10 cellular contexts compared by ENCODE assay signal in the genomic region with DNA sequence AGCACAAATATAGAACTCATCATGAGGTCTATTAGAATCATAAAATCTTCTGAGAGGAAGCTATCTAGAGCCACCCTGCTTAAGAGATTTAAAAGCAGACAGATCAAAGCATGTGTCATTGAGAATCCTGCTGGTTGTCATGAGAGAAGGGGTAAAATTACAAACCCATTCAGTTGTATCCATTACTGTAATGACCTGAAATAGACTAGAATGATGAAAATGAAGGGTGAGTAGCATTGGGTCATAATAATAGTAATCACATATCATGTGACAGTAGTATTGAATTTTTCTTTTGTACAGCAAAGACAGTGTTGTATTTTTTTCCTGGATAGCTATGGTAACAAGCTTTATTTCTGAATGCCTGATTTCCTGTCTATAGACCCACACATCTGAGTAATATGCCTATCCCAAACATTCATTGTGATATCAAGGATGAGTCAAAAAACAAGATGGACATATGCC.
A peak's percentile ranks its signal among the peaks of the same experiment; 100 is the strongest.
DNase-seq lines count a peak whose midpoint lies in the region; ATAC-seq and TF ChIP-seq lines count a peak whose summit lies in the region.
"Had no signal": no experiment of that assay in that cellular context is flagged by ENCODE, and none has a peak within 500 bp of the region (broad histone marks: within the 10 kb centered on the region; RNA-seq: fewer than 3 reads in every experiment).

No MANE protein-coding gene starts in this region.

- peak; percentile 84 for ATAC-seq in omental fat pad (ENCODE audit: low FRiP score)
- no peak for ATAC-seq in GM18873 (IDR thresholded peaks at IDR 0.05; ENCODE audit: low FRiP score, unreplicated experiment)

- no TSS peak for BruUV-seq in Caco-2 (replicated peaks; lab: Mats Ljungman, UMichigan)

- H3K9ac ChIP-seq in endocrine pancreas (ENCODE audit: control insufficient read depth, insufficient read depth, low read length) = no peak overlapping the region

- H3K4me1 Mint-ChIP-seq in activated T-cell treated with anti-CD3 and anti-CD28 coated beads, Interleukin-2, amount 50 U/mL, for 24 hours (ENCODE audit: low read depth) = no peaks in the 10 kb centered on the region
- H3K4me1 Mint-ChIP-seq in Caco-2 (ENCODE audit: low read depth, unreplicated experiment) = no peaks in the 10 kb centered on the region

- no peaks in the 10 kb centered on the region for H3K27me3 ChIP-seq in endocrine pancreas (ENCODE audit: control insufficient read depth, insufficient read depth, low read length)
- H3K27me3 ChIP-seq in Caco-2 (replicated peaks; ENCODE audit: control insufficient read depth, insufficient read depth, low read length) = no peaks in the 10 kb centered on the region

- TF ChIP-seq CTCF in omental fat pad (IDR thresholded peaks at IDR 0.05) (no peak), Caco-2 (IDR thresholded peaks at IDR 0.05; ENCODE audit: insufficient read depth in 1 of 2, low read depth in 1 of 2, low read length in 1 of 2, severe bottlenecking in 1 of 2, unreplicated experiment in 1 of 2) (no peak)

- H3K9me3 ChIP-seq in endocrine pancreas (ENCODE audit: control insufficient read depth, low read length) (no peaks in the 10 kb centered on the region), Caco-2 (no peaks in the 10 kb centered on the region)

- H3K36me3 ChIP-seq in endocrine pancreas (ENCODE audit: control insufficient read depth, insufficient read depth, low read length) (no peaks in the 10 kb centered on the region), Caco-2 (ENCODE audit: control insufficient read depth, insufficient read depth, low read length) (no peaks in the 10 kb centered on the region)

- H3K36me3 Mint-ChIP-seq in activated T-cell treated with anti-CD3 and anti-CD28 coated beads, Interleukin-2, amount 50 U/mL, for 24 hours (ENCODE audit: low read depth) = no peaks in the 10 kb centered on the region
- no peaks in the 10 kb centered on the region for H3K36me3 Mint-ChIP-seq in Caco-2 (ENCODE audit: insufficient read depth, unreplicated experiment)

- CTCF ChIA-PET in Caco-2 (lab: Charles Lee) = no interaction called here

- H3K9me3 Mint-ChIP-seq in activated T-cell treated with anti-CD3 and anti-CD28 coated beads, Interleukin-2, amount 50 U/mL, for 24 hours = peaks cover 2% of the 10 kb centered on the region
- H3K9me3 Mint-ChIP-seq in Caco-2 (ENCODE audit: unreplicated experiment) = no peaks in the 10 kb centered on the region

- H3K27me3 Mint-ChIP-seq in activated T-cell treated with anti-CD3 and anti-CD28 coated beads, Interleukin-2, amount 50 U/mL, for 24 hours = peaks cover 5% of the 10 kb centered on the region
- peaks cover 12% of the 10 kb centered on the region for H3K27me3 Mint-ChIP-seq in Caco-2 (ENCODE audit: insufficient read depth, unreplicated experiment)

- POLR2A ChIA-PET in Caco-2 (lab: Charles Lee) = no interaction called here

- H3K4me3 Mint-ChIP-seq in activated T-cell treated with anti-CD3 and anti-CD28 coated beads, Interleukin-2, amount 50 U/mL, for 24 hours = no peak overlapping the region
- no peak overlapping the region for H3K4me3 Mint-ChIP-seq in Caco-2 (ENCODE audit: unreplicated experiment)

- intact Hi-C loops in Caco-2 (cut with micrococcal nuclease; ENCODE audit: unreplicated experiment) = no loop called here

- peak overlapping the region; percentile 34 for H3K4me3 ChIP-seq in endocrine pancreas (ENCODE audit: control insufficient read depth, insufficient read depth, low read length)
- H3K4me3 ChIP-seq in Caco-2 (ENCODE audit: low read depth, low read length) = no peak overlapping the region

- no peak overlapping the region for H3K27ac Mint-ChIP-seq in activated T-cell treated with anti-CD3 and anti-CD28 coated beads, Interleukin-2, amount 50 U/mL, for 24 hours
- no peak overlapping the region for H3K27ac Mint-ChIP-seq in Caco-2 (ENCODE audit: unreplicated experiment)

- DNase-seq in Daoy (ENCODE audit: low read depth) (peak; percentile 56), NCI-H446 treated with DMSO at 0.1 percent for 48 hours (lab: John Stamatoyannopoulos, UW) (peak; percentile 20), omental fat pad (ENCODE audit: low spot score) (no peak), occipital lobe (lab: John Stamatoyannopoulos, UW) (no peak), Caco-2 (no peak)
- DNase-seq in activated T-cell treated with anti-CD3 and anti-CD28 coated beads, Interleukin-2, amount 50 U/mL, for 24 hours = no peak
- DNase-seq: central memory CD4-positive, alpha-beta T cell; NCI-H1105 had no signal

- H3K4me1 ChIP-seq in endocrine pancreas (ENCODE audit: control insufficient read depth, insufficient read depth, low read length) (peaks cover 29% of the 10 kb centered on the region), Caco-2 (no peaks in the 10 kb centered on the region)

Comparison
In these comparisons a context has a peak if more than half of its experiments do, and no peak if none do; other contexts are left out.
1. DNase-seq: peak in Daoy (single experiment) and NCI-H446 treated with DMSO at 0.1 percent for 48 hours (single experiment); none in omental fat pad (single experiment), occipital lobe (single experiment), activated T-cell treated with anti-CD3 and anti-CD28 coated beads, Interleukin-2, amount 50 U/mL, for 24 hours (single experiment) and Caco-2 (0 of 2).